Comparison of ENCODE assay signal across 10 cellular contexts in the genomic region with DNA sequence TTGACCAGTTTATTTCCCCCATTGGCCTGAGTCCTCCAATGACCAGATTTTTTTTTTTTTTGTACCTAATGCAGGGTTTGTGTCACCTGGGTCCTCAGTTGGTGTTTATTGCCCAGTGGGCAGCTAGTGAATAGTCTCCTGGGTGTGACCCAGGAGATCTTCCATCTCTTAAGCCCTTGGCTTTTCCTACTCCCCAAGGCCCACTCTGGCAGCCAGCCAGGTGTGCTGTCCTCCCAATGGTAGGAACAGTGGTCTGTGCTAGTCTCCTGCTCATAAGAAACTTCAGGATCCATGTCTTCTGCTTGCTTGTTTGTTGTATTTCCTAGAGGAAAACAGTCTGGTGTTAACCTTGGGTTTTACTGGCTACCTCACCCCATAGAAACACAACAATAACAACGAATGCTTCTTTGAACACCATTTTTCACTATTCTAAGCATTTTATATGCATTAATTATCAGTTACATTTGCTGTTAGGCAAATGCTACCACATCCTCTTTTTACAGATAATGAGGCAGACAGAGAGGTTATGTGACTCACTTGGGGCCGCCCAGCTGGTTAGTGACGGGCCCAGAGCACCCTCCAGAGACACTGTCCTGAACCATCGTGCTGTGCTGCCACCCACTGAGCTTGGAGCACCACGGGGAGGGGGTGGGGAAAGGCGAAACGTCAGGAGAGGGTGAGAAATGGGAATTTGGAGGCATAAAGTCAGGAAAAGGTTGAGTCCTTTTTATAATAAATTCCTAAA.
DNase-seq lines count a peak whose midpoint lies in the region; ATAC-seq and TF ChIP-seq lines count a peak whose summit lies in the region.
"Had no signal": no experiment of that assay in that cellular context is flagged by ENCODE, and none has a peak within 500 bp of the region (broad histone marks: within the 10 kb centered on the region; RNA-seq: fewer than 3 reads in every experiment).

No MANE protein-coding gene starts in this region.

- H3K9me3 ChIP-seq in fibroblast of lung (ENCODE audit: control insufficient read depth, insufficient read depth, low read depth, low read length), result no peaks in the 10 kb centered on the region

- no peak overlapping the region for H3K4me3 Mint-ChIP-seq in stimulated activated naive CD8-positive, alpha-beta T cell treated with anti-CD3 and anti-CD28 coated beads, Interleukin-15, amount 100 ng/mL, for 72 hours
- H3K4me3 Mint-ChIP-seq: endodermal cell had no signal

- no peaks in the 10 kb centered on the region for H4K20me1 ChIP-seq in fibroblast of lung (ENCODE audit: control insufficient read depth, extremely low read depth, insufficient read depth, low read length)

- no peak overlapping the region for H3K4me3 ChIP-seq in fibroblast of lung (replicated peaks in 1 of 4; ENCODE audit: control extremely low read depth in 1 of 4, insufficient read depth in 1 of 4, low read depth in 3 of 4, low read length in 4 of 4)

- peaks cover 56% of the 10 kb centered on the region for H3K4me1 Mint-ChIP-seq in stimulated activated naive CD8-positive, alpha-beta T cell treated with anti-CD3 and anti-CD28 coated beads, Interleukin-15, amount 100 ng/mL, for 72 hours
- H3K4me1 Mint-ChIP-seq: endodermal cell had no signal

- peak; percentile 70 for ATAC-seq in stimulated activated naive CD8-positive, alpha-beta T cell treated with anti-CD3 and anti-CD28 coated beads, Interleukin-15, amount 100 ng/mL, for 72 hours
- ATAC-seq in GM21360 (IDR thresholded peaks at IDR 0.05; ENCODE audit: unreplicated experiment), result no peak
- no peak for ATAC-seq in GM21723 (IDR thresholded peaks at IDR 0.05; ENCODE audit: unreplicated experiment)

- no peaks in the 10 kb centered on the region for H3K27me3 Mint-ChIP-seq in stimulated activated naive CD8-positive, alpha-beta T cell treated with anti-CD3 and anti-CD28 coated beads, Interleukin-15, amount 100 ng/mL, for 72 hours

- no peak overlapping the region for H3K4me2 ChIP-seq in fibroblast of lung (ENCODE audit: extremely low read depth, insufficient read depth, low read length)

- H3K27me3 ChIP-seq in fibroblast of lung (ENCODE audit: control insufficient read depth, insufficient read depth, low read length), result no peaks in the 10 kb centered on the region

- H3K4me1 ChIP-seq in fibroblast of lung (ENCODE audit: control insufficient read depth, extremely low read depth, insufficient read depth, low read length), result peaks cover 5% of the 10 kb centered on the region

- no peak overlapping the region for H2AFZ ChIP-seq in fibroblast of lung (ENCODE audit: low read length)

- H3K36me3 ChIP-seq in fibroblast of lung (ENCODE audit: control insufficient read depth, insufficient read depth, low read length), result no peaks in the 10 kb centered on the region

- peak; percentile 37 for DNase-seq in activated gamma-delta T cell treated with Interleukin-2 at 50 U/mL for 16 hours
- DNase-seq in activated gamma-delta T cell (lab: John Stamatoyannopoulos, UW), result no peak
- peak; percentile 49 to 64 for DNase-seq in activated CD4-positive, alpha-beta T cell treated with anti-CD3 and anti-CD28 coated beads for 4 hours
- peak; percentile 22 to 70 for DNase-seq in fibroblast of lung (ENCODE audit: low read depth in 2 of 2)
- DNase-seq in stimulated activated naive CD8-positive, alpha-beta T cell treated with anti-CD3 and anti-CD28 coated beads, Interleukin-15, amount 100 ng/mL, for 72 hours, result peak in 1 of 2 donors; percentile 41
- DNase-seq in NCI-H1105 (lab: John Stamatoyannopoulos, UW), result no peak

- no peaks in the 10 kb centered on the region for H3K9me3 Mint-ChIP-seq in stimulated activated naive CD8-positive, alpha-beta T cell treated with anti-CD3 and anti-CD28 coated beads, Interleukin-15, amount 100 ng/mL, for 72 hours
- H3K9me3 Mint-ChIP-seq: endodermal cell had no signal

- H3K27ac ChIP-seq in fibroblast of lung (ENCODE audit: insufficient read depth, low read length), result no peak overlapping the region
- H3K27ac ChIP-seq: VCaP had no signal

- H3K79me2 ChIP-seq in fibroblast of lung (ENCODE audit: control insufficient read depth, insufficient read depth, low read length), result no peaks in the 10 kb centered on the region

- H3K27ac Mint-ChIP-seq in stimulated activated naive CD8-positive, alpha-beta T cell treated with anti-CD3 and anti-CD28 coated beads, Interleukin-15, amount 100 ng/mL, for 72 hours, result no peak overlapping the region
- H3K27ac Mint-ChIP-seq: endodermal cell had no signal

- H3K9ac ChIP-seq in fibroblast of lung (ENCODE audit: insufficient read depth, low read length), result no peak overlapping the region

- TF ChIP-seq CTCF in fibroblast of lung (conservative IDR thresholded peaks at IDR 0.05 in 1 of 2, IDR thresholded peaks at IDR 0.05 in 1 of 2; ENCODE audit: low read depth in 1 of 2, low read length in 2 of 2), result no peak

Comparison
In these comparisons a context has a peak if more than half of its experiments do, and no peak if none do; other contexts are left out.
1. DNase-seq: peak in activated gamma-delta T cell treated with Interleukin-2 at 50 U/mL for 16 hours (single experiment), activated CD4-positive, alpha-beta T cell treated with anti-CD3 and anti-CD28 coated beads for 4 hours (2 of 2) and fibroblast of lung (2 of 2); none in activated gamma-delta T cell (single experiment) and NCI-H1105 (single experiment).